Comparison of ENCODE assay signal across 1 cellular context in genomic region chr9:15157371-15157770, GRCh38.
TF ChIP-seq lines count a peak whose summit lies in the region.

No MANE protein-coding gene starts in this region.

TF ChIP-seq in HepG2, 621 proteins besides CTCF, POLR2A, EP300 and RAD21:
- TF ChIP-seq BORCS8-MEF2B (CRISPR knock-in tag; IDR thresholded peaks at IDR 0.05) (no peak), ZIK1 (CRISPR knock-in tag; IDR thresholded peaks at IDR 0.05; ENCODE audit: borderline replicate concordance, low read depth) (no peak), ZNF331 (CRISPR knock-in tag; IDR thresholded peaks at IDR 0.05) (no peak)
